In the genomic region with DNA sequence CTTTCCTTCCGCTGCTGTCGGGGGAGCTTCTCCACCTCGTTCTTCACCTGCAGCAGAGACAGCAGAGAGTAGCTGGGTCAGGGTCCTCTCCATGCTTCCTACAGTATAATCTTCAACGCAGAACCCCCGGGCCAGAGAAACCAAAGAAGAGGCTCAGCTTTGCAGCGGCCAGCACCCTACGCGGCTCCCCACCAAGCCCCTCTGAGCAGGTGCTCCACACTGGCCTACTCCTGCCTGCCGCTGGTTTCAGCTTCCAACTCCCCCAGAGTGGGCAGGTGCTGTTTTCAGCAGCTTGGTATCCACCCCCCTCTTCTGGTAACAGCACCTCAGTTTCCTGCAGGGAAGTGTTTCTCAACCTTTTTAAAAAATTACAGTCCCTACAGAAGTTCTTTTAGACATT, we compare ENCODE assay signal across 19 cellular contexts. TPM values are rescaled to one million over a fixed set of nuclear protein-coding genes. Genes with fewer than 3 reads are reported as not detected.
DNase-seq lines count a peak whose midpoint lies in the region; ATAC-seq and TF ChIP-seq lines count a peak whose summit lies in the region.
"Had no signal": no experiment of that assay in that cellular context is flagged by ENCODE, and none has a peak within 500 bp of the region (broad histone marks: within the 10 kb centered on the region; RNA-seq: fewer than 3 reads in every experiment).

No MANE protein-coding gene starts in this region.

- H3K4me3 Mint-ChIP-seq in activated naive CD8-positive, alpha-beta T cell treated with anti-CD3 and anti-CD28 coated beads, Interleukin-2, amount 10 ng/mL, durations not matched to agents 7 days and 5 days: peak overlapping the region; percentile 9
- H3K4me3 Mint-ChIP-seq in activated naive CD8-positive, alpha-beta T cell treated with anti-CD3 and anti-CD28 coated beads, Interleukin-2, amount 50 U/mL, for 24 hours: no peak overlapping the region
- peak overlapping the region; percentile 25 for H3K4me3 Mint-ChIP-seq in T-helper 17 cell
- peak overlapping the region; percentile 37 for H3K4me3 Mint-ChIP-seq in endothelial cell (ENCODE audit: unreplicated experiment)

- BruUV-seq in OCI-LY7 (replicated peaks; lab: Mats Ljungman, UMichigan): no TSS peak

- H3K4me3 ChIP-seq in OCI-LY7 (ENCODE audit: low read depth, low read length, poor library complexity, severe bottlenecking): no peak overlapping the region
- H3K4me3 ChIP-seq: BLaER1 had no signal

- no peak for TF ChIP-seq CTCF in endothelial cell (IDR thresholded peaks at IDR 0.05; ENCODE audit: unreplicated experiment)
- TF ChIP-seq CTCF in OCI-LY7 (conservative IDR thresholded peaks at IDR 0.05; ENCODE audit: low read length): no peak

- H3K9me2 ChIP-seq in OCI-LY7 (ENCODE audit: insufficient read depth, low read length): no peaks in the 10 kb centered on the region

- H3K27ac ChIP-seq in OCI-LY7 (ENCODE audit: low read depth, low read length, poor library complexity, severe bottlenecking): no peak overlapping the region
- H3K27ac ChIP-seq: BLaER1 had no signal

- no peaks in the 10 kb centered on the region for H3K79me2 ChIP-seq in OCI-LY7 (ENCODE audit: insufficient read depth, low read depth, low read length)

- CTCF ChIA-PET in OCI-LY7 (lab: Charles Lee; ENCODE audit: unreplicated experiment): no interaction called here

- no peak overlapping the region for H3K4me2 ChIP-seq in OCI-LY7 (ENCODE audit: low read length)
- H3K4me2 ChIP-seq: BLaER1 had no signal

- peaks cover 62% of the 10 kb centered on the region for H3K36me3 ChIP-seq in OCI-LY7 (ENCODE audit: insufficient read depth, low read length)

- H4K20me1 ChIP-seq in OCI-LY7 (ENCODE audit: insufficient read depth, low read length): no peaks in the 10 kb centered on the region

- no peaks in the 10 kb centered on the region for H3K9me3 Mint-ChIP-seq in activated naive CD8-positive, alpha-beta T cell treated with anti-CD3 and anti-CD28 coated beads, Interleukin-2, amount 10 ng/mL, durations not matched to agents 7 days and 5 days
- no peaks in the 10 kb centered on the region for H3K9me3 Mint-ChIP-seq in activated naive CD8-positive, alpha-beta T cell treated with anti-CD3 and anti-CD28 coated beads, Interleukin-2, amount 50 U/mL, for 24 hours
- H3K9me3 Mint-ChIP-seq in endothelial cell (ENCODE audit: unreplicated experiment): no peaks in the 10 kb centered on the region

- no peak for ATAC-seq in activated naive CD8-positive, alpha-beta T cell treated with anti-CD3 and anti-CD28 coated beads, Interleukin-2, amount 10 ng/mL, durations not matched to agents 7 days and 5 days (ENCODE audit: low read depth)
- ATAC-seq in activated naive CD8-positive, alpha-beta T cell treated with anti-CD3 and anti-CD28 coated beads, Interleukin-2, amount 50 U/mL, for 24 hours: no peak
- ATAC-seq in T-helper 17 cell: no peak
- ATAC-seq in HG03354 (IDR thresholded peaks at IDR 0.05; ENCODE audit: poor library complexity, severe bottlenecking, unreplicated experiment): no peak
- ATAC-seq: Panc1, Right ventricle myocardium inferior had no signal

- intact Hi-C loops in OCI-LY7 (cut with micrococcal nuclease; ENCODE audit: unreplicated experiment): no loop called here

- peak overlapping the region; percentile 42 for H3K27ac Mint-ChIP-seq in activated naive CD8-positive, alpha-beta T cell treated with anti-CD3 and anti-CD28 coated beads, Interleukin-2, amount 10 ng/mL, durations not matched to agents 7 days and 5 days
- H3K27ac Mint-ChIP-seq in activated naive CD8-positive, alpha-beta T cell treated with anti-CD3 and anti-CD28 coated beads, Interleukin-2, amount 50 U/mL, for 24 hours: no peak overlapping the region
- H3K27ac Mint-ChIP-seq in T-helper 17 cell: peak overlapping the region; percentile 96
- H3K27ac Mint-ChIP-seq in endothelial cell (ENCODE audit: unreplicated experiment): no peak overlapping the region

- H2AFZ ChIP-seq in OCI-LY7 (ENCODE audit: low read length): no peak overlapping the region

- H3K36me3 Mint-ChIP-seq in activated naive CD8-positive, alpha-beta T cell treated with anti-CD3 and anti-CD28 coated beads, Interleukin-2, amount 10 ng/mL, durations not matched to agents 7 days and 5 days: peaks cover 67% of the 10 kb centered on the region
- peaks cover 64% of the 10 kb centered on the region for H3K36me3 Mint-ChIP-seq in activated naive CD8-positive, alpha-beta T cell treated with anti-CD3 and anti-CD28 coated beads, Interleukin-2, amount 50 U/mL, for 24 hours (ENCODE audit: low read depth)
- peaks cover 18% of the 10 kb centered on the region for H3K36me3 Mint-ChIP-seq in T-helper 17 cell (ENCODE audit: low read depth)
- H3K36me3 Mint-ChIP-seq in endothelial cell (ENCODE audit: low read depth, unreplicated experiment): peaks cover 43% of the 10 kb centered on the region

- no peak for DNase-seq in activated naive CD8-positive, alpha-beta T cell treated with anti-CD3 and anti-CD28 coated beads, Interleukin-2, amount 10 ng/mL, durations not matched to agents 7 days and 5 days
- no peak for DNase-seq in activated naive CD8-positive, alpha-beta T cell treated with anti-CD3 and anti-CD28 coated beads, Interleukin-2, amount 50 U/mL, for 24 hours
- DNase-seq in T-helper 17 cell (no peak), endothelial cell (ENCODE audit: low spot score) (no peak), OCI-LY7 (ENCODE audit: low spot score) (no peak)
- no peak for DNase-seq in stimulated activated CD4-positive, alpha-beta T cell treated with anti-CD3 and anti-CD28 coated beads, Interleukin-2, amount 100 ng/mL, for 48 hours
- DNase-seq: Calu3, DMS79 treated with DMSO at 0.1 percent for 48 hours, HCEC 1CT, Kasumi-1, NCI-H1105 treated with DMSO at 0.1 percent for 48 hours, NCI-H187, NCI-H2171, NCI-H446 treated with DMSO at 0.1 percent for 48 hours, NCI-H774 had no signal

- H3K4me1 Mint-ChIP-seq in activated naive CD8-positive, alpha-beta T cell treated with anti-CD3 and anti-CD28 coated beads, Interleukin-2, amount 10 ng/mL, durations not matched to agents 7 days and 5 days: peaks cover 43% of the 10 kb centered on the region
- H3K4me1 Mint-ChIP-seq in activated naive CD8-positive, alpha-beta T cell treated with anti-CD3 and anti-CD28 coated beads, Interleukin-2, amount 50 U/mL, for 24 hours: peaks cover 47% of the 10 kb centered on the region
- H3K4me1 Mint-ChIP-seq in T-helper 17 cell: peaks cover 47% of the 10 kb centered on the region
- peaks cover 3% of the 10 kb centered on the region for H3K4me1 Mint-ChIP-seq in endothelial cell (ENCODE audit: unreplicated experiment)

- H3K4me1 ChIP-seq in OCI-LY7 (ENCODE audit: insufficient read depth, low read length, poor library complexity, severe bottlenecking): no peaks in the 10 kb centered on the region

- H3K27me3 Mint-ChIP-seq in activated naive CD8-positive, alpha-beta T cell treated with anti-CD3 and anti-CD28 coated beads, Interleukin-2, amount 10 ng/mL, durations not matched to agents 7 days and 5 days: no peaks in the 10 kb centered on the region
- no peaks in the 10 kb centered on the region for H3K27me3 Mint-ChIP-seq in activated naive CD8-positive, alpha-beta T cell treated with anti-CD3 and anti-CD28 coated beads, Interleukin-2, amount 50 U/mL, for 24 hours
- H3K27me3 Mint-ChIP-seq in T-helper 17 cell: no peaks in the 10 kb centered on the region
- H3K27me3 Mint-ChIP-seq in endothelial cell (ENCODE audit: unreplicated experiment): peaks cover 4% of the 10 kb centered on the region

- H3K9me3 ChIP-seq in T-helper 17 cell (ENCODE audit: control insufficient read depth, low read length, poor library complexity, severe bottlenecking) (no peaks in the 10 kb centered on the region), OCI-LY7 (ENCODE audit: low read length) (no peaks in the 10 kb centered on the region)
- H3K9me3 ChIP-seq: BLaER1 had no signal

- POLR2A ChIA-PET in activated naive CD8-positive, alpha-beta T cell treated with anti-CD3 and anti-CD28 coated beads, Interleukin-2, amount 10 ng/mL, durations not matched to agents 7 days and 5 days (lab: Charles Lee): no interaction called here
- POLR2A ChIA-PET in OCI-LY7 (lab: Charles Lee): interaction anchor here (0.7 kb wide), 1 partner anchor 28 kb away, joined by 4 read pairs; no protein-coding TSS in a partner anchor

RNA-seq across cellular contexts. Expression of a gene that starts 58.3 kb away (rescaled TPM):
- total RNA-seq in activated naive CD8-positive, alpha-beta T cell treated with anti-CD3 and anti-CD28 coated beads, Interleukin-2, amount 10 ng/mL, durations not matched to agents 7 days and 5 days: 10 to 100 TPM; 35.4 to 37.7 TPM
- total RNA-seq in T-helper 17 cell (10 to 100 TPM; 28.3 to 30.1 TPM), endothelial cell (ENCODE audit: unreplicated experiment) (62.0 TPM), OCI-LY7 (2022) (46.6 and 51.5 TPM in 2 replicates)
- 33.0 and 40.9 TPM in 2 replicates for total RNA-seq in OCI-LY7 (2014; rRNA removed; shearing (Covaris generic))

Comparison
In these comparisons a context has a peak if more than half of its experiments do, and no peak if none do; other contexts are left out.
1. H3K27ac Mint-ChIP-seq: peak in activated naive CD8-positive, alpha-beta T cell treated with anti-CD3 and anti-CD28 coated beads, Interleukin-2, amount 10 ng/mL, durations not matched to agents 7 days and 5 days (single experiment) and T-helper 17 cell (single experiment); none in activated naive CD8-positive, alpha-beta T cell treated with anti-CD3 and anti-CD28 coated beads, Interleukin-2, amount 50 U/mL, for 24 hours (single experiment) and endothelial cell (single experiment).